ENCODE assay signal across 8 cellular contexts in genomic region chr19:38683393-38684077, GRCh38. TPM values are rescaled to one million over a fixed set of nuclear protein-coding genes. Genes with fewer than 3 reads are reported as not detected.
A peak's percentile ranks its signal among the peaks of the same experiment; 100 is the strongest.
DNase-seq lines count a peak whose midpoint lies in the region; ATAC-seq and TF ChIP-seq lines count a peak whose summit lies in the region.

No MANE protein-coding gene starts in this region.

- no peak for TF ChIP-seq CTCF in activated CD8-positive, alpha-beta T cell treated with anti-CD3 and anti-CD28 coated beads for 36 hours (IDR thresholded peaks at IDR 0.05)
- no peak for TF ChIP-seq CTCF in endothelial cell (IDR thresholded peaks at IDR 0.05; ENCODE audit: unreplicated experiment)

- peaks cover 5 to 6% of the 10 kb centered on the region in 2 donors for H3K36me3 ChIP-seq in mucosa of rectum (ENCODE audit: control insufficient read depth in 2 of 2, insufficient read depth in 2 of 2, low read length in 2 of 2)

- peak overlapping the region; percentile 78 for H3K27ac Mint-ChIP-seq in activated CD8-positive, alpha-beta T cell treated with anti-CD3 and anti-CD28 coated beads for 36 hours
- peak overlapping the region; percentile 84 for H3K27ac Mint-ChIP-seq in endothelial cell (ENCODE audit: unreplicated experiment)

- peak overlapping the region; percentile 94 to 100 for H3K27ac ChIP-seq in mucosa of rectum (ENCODE audit: low read depth in 2 of 2, low read length in 2 of 2)

- ATAC-seq in activated CD8-positive, alpha-beta T cell treated with anti-CD3 and anti-CD28 coated beads for 36 hours, result peak; percentile 63

- POLR2A ChIA-PET in activated CD8-positive, alpha-beta T cell treated with anti-CD3 and anti-CD28 coated beads for 36 hours (lab: Charles Lee), result interaction anchor here (2.5 kb wide), 1 partner anchor 27 kb away, joined by 7 read pairs; no protein-coding TSS in a partner anchor

- H3K4me3 ChIP-seq in mucosa of rectum (ENCODE audit: low read length in 2 of 2), result peak overlapping the region; percentile 4 to 48

- no peaks in the 10 kb centered on the region for H3K27me3 ChIP-seq in mucosa of rectum (ENCODE audit: control insufficient read depth in 2 of 2, insufficient read depth in 2 of 2, low read length in 2 of 2)

- no peak overlapping the region for H3K4me3 Mint-ChIP-seq in activated CD8-positive, alpha-beta T cell treated with anti-CD3 and anti-CD28 coated beads for 36 hours
- no peak overlapping the region for H3K4me3 Mint-ChIP-seq in endothelial cell (ENCODE audit: unreplicated experiment)

- no peaks in the 10 kb centered on the region for H3K9me3 ChIP-seq in mucosa of rectum (ENCODE audit: control insufficient read depth in 2 of 2, low read length in 2 of 2)

- H3K4me1 ChIP-seq in mucosa of rectum (ENCODE audit: control insufficient read depth in 2 of 2, insufficient read depth in 2 of 2, low read length in 2 of 2), result peaks cover 66 to 80% of the 10 kb centered on the region in 2 donors

- intact Hi-C loops in activated CD8-positive, alpha-beta T cell treated with anti-CD3 and anti-CD28 coated beads for 36 hours (cut with micrococcal nuclease), result no loop called here

- H3K4me1 Mint-ChIP-seq in activated CD8-positive, alpha-beta T cell treated with anti-CD3 and anti-CD28 coated beads for 36 hours (ENCODE audit: low read depth), result peaks cover 72% of the 10 kb centered on the region
- peaks cover 76% of the 10 kb centered on the region for H3K4me1 Mint-ChIP-seq in endothelial cell (ENCODE audit: unreplicated experiment)

- no peaks in the 10 kb centered on the region for H3K9me3 Mint-ChIP-seq in activated CD8-positive, alpha-beta T cell treated with anti-CD3 and anti-CD28 coated beads for 36 hours
- no peaks in the 10 kb centered on the region for H3K9me3 Mint-ChIP-seq in endothelial cell (ENCODE audit: unreplicated experiment)

- H3K27me3 Mint-ChIP-seq in activated CD8-positive, alpha-beta T cell treated with anti-CD3 and anti-CD28 coated beads for 36 hours, result no peaks in the 10 kb centered on the region
- peaks cover 17% of the 10 kb centered on the region for H3K27me3 Mint-ChIP-seq in endothelial cell (ENCODE audit: unreplicated experiment)

- peaks cover 22% of the 10 kb centered on the region for H3K36me3 Mint-ChIP-seq in activated CD8-positive, alpha-beta T cell treated with anti-CD3 and anti-CD28 coated beads for 36 hours (ENCODE audit: low read depth)
- H3K36me3 Mint-ChIP-seq in endothelial cell (ENCODE audit: low read depth, unreplicated experiment), result peaks cover 22% of the 10 kb centered on the region

- H3K9ac ChIP-seq in mucosa of rectum (ENCODE audit: low read depth in 1 of 2, low read length in 2 of 2), result peak overlapping the region; percentile 71 to 87

- CTCF ChIA-PET in activated CD8-positive, alpha-beta T cell treated with anti-CD3 and anti-CD28 coated beads for 36 hours (lab: Charles Lee), result interaction anchor here (1.0 to 1.9 kb wide), 2 partner anchors 49 to 280 kb away, joined by 4 to 8 read pairs; partner anchors contain the start of gene FAM98C

- DNase-seq in GM04503 (ENCODE audit: low read depth) (peak; percentile 72), NCI-H2227 (lab: John Stamatoyannopoulos, UW; ENCODE audit: unreplicated experiment) (peak; percentile 85), endothelial cell (ENCODE audit: low spot score) (no peak), stromal cell of bone marrow (ENCODE audit: low read depth) (peak; percentile 76), NCI-H1694 (lab: John Stamatoyannopoulos, UW) (no peak), cerebellar nuclear complex (lab: John Stamatoyannopoulos, UW) (no peak)
- DNase-seq in activated CD8-positive, alpha-beta T cell treated with anti-CD3 and anti-CD28 coated beads for 36 hours, result peak; percentile 76

RNA-seq across cellular contexts. Expression of gene ACTN4, which starts 36.1 kb away (rescaled TPM):
- total RNA-seq in activated CD8-positive, alpha-beta T cell treated with anti-CD3 and anti-CD28 coated beads for 36 hours, result 100 to 1,000 TPM; 183 to 189 TPM
- 744 TPM for total RNA-seq in endothelial cell (ENCODE audit: unreplicated experiment)

Comparison
In these comparisons a context has a peak if more than half of its experiments do, and no peak if none do; other contexts are left out.
1. DNase-seq: peak in GM04503 (single experiment), NCI-H2227 (single experiment), activated CD8-positive, alpha-beta T cell treated with anti-CD3 and anti-CD28 coated beads for 36 hours (single experiment) and stromal cell of bone marrow (single experiment); none in endothelial cell (single experiment), NCI-H1694 (single experiment) and cerebellar nuclear complex (0 of 2).